2 cellular contexts compared by ENCODE assay signal in the genomic region with DNA sequence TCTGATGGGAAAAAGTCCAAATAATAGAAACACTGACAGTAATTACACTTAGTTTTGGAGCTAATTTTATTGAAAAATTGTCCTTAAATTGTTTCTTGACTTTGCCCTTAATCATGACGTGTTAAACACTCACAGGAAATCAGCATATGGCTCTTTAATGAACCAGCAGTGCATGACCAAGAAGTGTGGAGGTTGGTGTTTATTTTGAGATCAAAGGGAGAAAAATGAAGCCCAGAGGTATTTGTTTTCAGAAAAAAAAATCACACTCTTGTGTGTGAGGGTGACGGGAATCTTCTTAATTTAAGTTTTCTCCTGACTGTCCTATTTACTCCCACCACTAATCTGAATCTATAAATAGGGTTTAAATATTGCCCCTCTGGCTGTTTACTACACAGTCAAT.
TF ChIP-seq lines count a peak whose summit lies in the region.

No MANE protein-coding gene starts in this region.

TF ChIP-seq in SK-N-SH, 30 proteins besides CTCF, POLR2A, EP300 and RAD21 (continued from another document):
- TF ChIP-seq, protein P1, sequence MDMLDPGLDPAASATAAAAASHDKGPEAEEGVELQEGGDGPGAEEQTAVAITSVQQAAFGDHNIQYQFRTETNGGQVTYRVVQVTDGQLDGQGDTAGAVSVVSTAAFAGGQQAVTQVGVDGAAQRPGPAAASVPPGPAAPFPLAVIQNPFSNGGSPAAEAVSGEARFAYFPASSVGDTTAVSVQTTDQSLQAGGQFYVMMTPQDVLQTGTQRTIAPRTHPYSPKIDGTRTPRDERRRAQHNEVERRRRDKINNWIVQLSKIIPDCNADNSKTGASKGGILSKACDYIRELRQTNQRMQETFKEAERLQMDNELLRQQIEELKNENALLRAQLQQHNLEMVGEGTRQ (IDR thresholded peaks at IDR 0.05; ENCODE audit: borderline replicate concordance, low read depth, low read length) = no peak
- TF ChIP-seq JUND (IDR thresholded peaks at IDR 0.05) = no peak
- no peak for TF ChIP-seq FOSL2 (IDR thresholded peaks at IDR 0.05; ENCODE audit: borderline replicate concordance, low read depth)
- no peak for TF ChIP-seq MXI1 (IDR thresholded peaks at IDR 0.05; ENCODE audit: low read depth, low read length)
- TF ChIP-seq POLR2AphosphoS5 (IDR thresholded peaks at IDR 0.05; ENCODE audit: low read depth, low read length) = no peak
- no peak for TF ChIP-seq ELF1 (IDR thresholded peaks at IDR 0.05)
- no peak for TF ChIP-seq TEAD4 (IDR thresholded peaks at IDR 0.05; ENCODE audit: borderline replicate concordance, insufficient read depth)
- no peak for TF ChIP-seq TCF12 (IDR thresholded peaks at IDR 0.05)
- TF ChIP-seq FOXM1 (IDR thresholded peaks at IDR 0.05; ENCODE audit: low read depth) = no peak
- TF ChIP-seq, protein P2, sequence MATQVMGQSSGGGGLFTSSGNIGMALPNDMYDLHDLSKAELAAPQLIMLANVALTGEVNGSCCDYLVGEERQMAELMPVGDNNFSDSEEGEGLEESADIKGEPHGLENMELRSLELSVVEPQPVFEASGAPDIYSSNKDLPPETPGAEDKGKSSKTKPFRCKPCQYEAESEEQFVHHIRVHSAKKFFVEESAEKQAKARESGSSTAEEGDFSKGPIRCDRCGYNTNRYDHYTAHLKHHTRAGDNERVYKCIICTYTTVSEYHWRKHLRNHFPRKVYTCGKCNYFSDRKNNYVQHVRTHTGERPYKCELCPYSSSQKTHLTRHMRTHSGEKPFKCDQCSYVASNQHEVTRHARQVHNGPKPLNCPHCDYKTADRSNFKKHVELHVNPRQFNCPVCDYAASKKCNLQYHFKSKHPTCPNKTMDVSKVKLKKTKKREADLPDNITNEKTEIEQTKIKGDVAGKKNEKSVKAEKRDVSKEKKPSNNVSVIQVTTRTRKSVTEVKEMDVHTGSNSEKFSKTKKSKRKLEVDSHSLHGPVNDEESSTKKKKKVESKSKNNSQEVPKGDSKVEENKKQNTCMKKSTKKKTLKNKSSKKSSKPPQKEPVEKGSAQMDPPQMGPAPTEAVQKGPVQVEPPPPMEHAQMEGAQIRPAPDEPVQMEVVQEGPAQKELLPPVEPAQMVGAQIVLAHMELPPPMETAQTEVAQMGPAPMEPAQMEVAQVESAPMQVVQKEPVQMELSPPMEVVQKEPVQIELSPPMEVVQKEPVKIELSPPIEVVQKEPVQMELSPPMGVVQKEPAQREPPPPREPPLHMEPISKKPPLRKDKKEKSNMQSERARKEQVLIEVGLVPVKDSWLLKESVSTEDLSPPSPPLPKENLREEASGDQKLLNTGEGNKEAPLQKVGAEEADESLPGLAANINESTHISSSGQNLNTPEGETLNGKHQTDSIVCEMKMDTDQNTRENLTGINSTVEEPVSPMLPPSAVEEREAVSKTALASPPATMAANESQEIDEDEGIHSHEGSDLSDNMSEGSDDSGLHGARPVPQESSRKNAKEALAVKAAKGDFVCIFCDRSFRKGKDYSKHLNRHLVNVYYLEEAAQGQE (IDR thresholded peaks at IDR 0.05; ENCODE audit: low read depth, low read length) = no peak
- no peak for TF ChIP-seq TAF1 (IDR thresholded peaks at IDR 0.05; ENCODE audit: borderline replicate concordance, low read depth, low read length)
- TF ChIP-seq RXRA (IDR thresholded peaks at IDR 0.05; ENCODE audit: borderline replicate concordance, low read depth) = no peak

TF ChIP-seq in SK-N-SH treated with all-trans-retinoic acid at 6 μM for 48 hours, 23 proteins besides CTCF, POLR2A, EP300 and RAD21 (continued from another document):
- TF ChIP-seq, protein P3, sequence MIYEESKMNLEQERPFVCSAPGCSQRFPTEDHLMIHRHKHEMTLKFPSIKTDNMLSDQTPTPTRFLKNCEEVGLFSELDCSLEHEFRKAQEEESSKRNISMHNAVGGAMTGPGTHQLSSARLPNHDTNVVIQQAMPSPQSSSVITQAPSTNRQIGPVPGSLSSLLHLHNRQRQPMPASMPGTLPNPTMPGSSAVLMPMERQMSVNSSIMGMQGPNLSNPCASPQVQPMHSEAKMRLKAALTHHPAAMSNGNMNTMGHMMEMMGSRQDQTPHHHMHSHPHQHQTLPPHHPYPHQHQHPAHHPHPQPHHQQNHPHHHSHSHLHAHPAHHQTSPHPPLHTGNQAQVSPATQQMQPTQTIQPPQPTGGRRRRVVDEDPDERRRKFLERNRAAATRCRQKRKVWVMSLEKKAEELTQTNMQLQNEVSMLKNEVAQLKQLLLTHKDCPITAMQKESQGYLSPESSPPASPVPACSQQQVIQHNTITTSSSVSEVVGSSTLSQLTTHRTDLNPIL (CRISPR knock-in tag; IDR thresholded peaks at IDR 0.05; ENCODE audit: low read depth) = no peak
- TF ChIP-seq ZC3H10 (CRISPR knock-in tag; IDR thresholded peaks at IDR 0.05) (no peak), ZFP30 (CRISPR knock-in tag; IDR thresholded peaks at IDR 0.05) (no peak), ISL1 (CRISPR knock-in tag; IDR thresholded peaks at IDR 0.05) (no peak), ZNF70 (CRISPR knock-in tag; IDR thresholded peaks at IDR 0.05) (no peak)
- TF ChIP-seq, protein P4, sequence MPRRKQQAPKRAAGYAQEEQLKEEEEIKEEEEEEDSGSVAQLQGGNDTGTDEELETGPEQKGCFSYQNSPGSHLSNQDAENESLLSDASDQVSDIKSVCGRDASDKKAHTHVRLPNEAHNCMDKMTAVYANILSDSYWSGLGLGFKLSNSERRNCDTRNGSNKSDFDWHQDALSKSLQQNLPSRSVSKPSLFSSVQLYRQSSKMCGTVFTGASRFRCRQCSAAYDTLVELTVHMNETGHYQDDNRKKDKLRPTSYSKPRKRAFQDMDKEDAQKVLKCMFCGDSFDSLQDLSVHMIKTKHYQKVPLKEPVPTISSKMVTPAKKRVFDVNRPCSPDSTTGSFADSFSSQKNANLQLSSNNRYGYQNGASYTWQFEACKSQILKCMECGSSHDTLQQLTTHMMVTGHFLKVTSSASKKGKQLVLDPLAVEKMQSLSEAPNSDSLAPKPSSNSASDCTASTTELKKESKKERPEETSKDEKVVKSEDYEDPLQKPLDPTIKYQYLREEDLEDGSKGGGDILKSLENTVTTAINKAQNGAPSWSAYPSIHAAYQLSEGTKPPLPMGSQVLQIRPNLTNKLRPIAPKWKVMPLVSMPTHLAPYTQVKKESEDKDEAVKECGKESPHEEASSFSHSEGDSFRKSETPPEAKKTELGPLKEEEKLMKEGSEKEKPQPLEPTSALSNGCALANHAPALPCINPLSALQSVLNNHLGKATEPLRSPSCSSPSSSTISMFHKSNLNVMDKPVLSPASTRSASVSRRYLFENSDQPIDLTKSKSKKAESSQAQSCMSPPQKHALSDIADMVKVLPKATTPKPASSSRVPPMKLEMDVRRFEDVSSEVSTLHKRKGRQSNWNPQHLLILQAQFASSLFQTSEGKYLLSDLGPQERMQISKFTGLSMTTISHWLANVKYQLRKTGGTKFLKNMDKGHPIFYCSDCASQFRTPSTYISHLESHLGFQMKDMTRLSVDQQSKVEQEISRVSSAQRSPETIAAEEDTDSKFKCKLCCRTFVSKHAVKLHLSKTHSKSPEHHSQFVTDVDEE (CRISPR knock-in tag; IDR thresholded peaks at IDR 0.05) = no peak
TF ChIP-seq in SK-N-SH treated with all-trans-retinoic acid at 6 μM for 48 hours: peak in this region for 0.
